Comparison of ENCODE assay signal across 12 cellular contexts in genomic region chr5:28542968-28543367, GRCh38.
DNase-seq lines count a peak whose midpoint lies in the region; FAIRE-seq and TF ChIP-seq lines count a peak whose summit lies in the region.
"Had no signal": no experiment of that assay in that cellular context is flagged by ENCODE, and none has a peak within 500 bp of the region (broad histone marks: within the 10 kb centered on the region; RNA-seq: fewer than 3 reads in every experiment).

No MANE protein-coding gene starts in this region.

- no peaks in the 10 kb centered on the region for H3K36me3 ChIP-seq in left ventricle myocardium inferior

- H3K27ac ChIP-seq in left ventricle myocardium inferior (replicated peaks) = no peak overlapping the region
- H3K27ac ChIP-seq: skin epidermis had no signal

- TF ChIP-seq POLR2A in GM12892 (IDR thresholded peaks at IDR 0.05; ENCODE audit: low read depth, low read length) = no peak

- H3K4me3 ChIP-seq in AG04449 (ENCODE audit: low read depth, low read length) (no peak overlapping the region), fibroblast of the aortic adventitia (ENCODE audit: low read depth, low read length) (no peak overlapping the region), left ventricle myocardium inferior (no peak overlapping the region)
- H3K4me3 ChIP-seq: skin epidermis had no signal

- DNase-seq in AG04449 (ENCODE audit: low read depth, low spot score) (peak; percentile 24), LHCN-M2 (ENCODE audit: low read depth) (peak; percentile 84), T1000 (lab: John Stamatoyannopoulos, UW) (peak; percentile 49), fibroblast of the aortic adventitia (ENCODE audit: low read depth) (peak; percentile 52), GM12892 (ENCODE audit: insufficient read length) (no peak), KG1 (lab: John Stamatoyannopoulos, UW) (no peak), NCI-H1048 (lab: John Stamatoyannopoulos, UW) (no peak), left ventricle myocardium inferior (no peak)
- DNase-seq: activated naive CD8-positive, alpha-beta T cell treated with anti-CD3 and anti-CD28 coated beads, Interleukin-2, amount 50 U/mL, for 24 hours; naive thymus-derived CD4-positive, alpha-beta T cell had no signal

- no peak for TF ChIP-seq CTCF in AG04449 (IDR thresholded peaks at IDR 0.05; ENCODE audit: insufficient read depth, low read length, missing control alignments)
- no peak for TF ChIP-seq CTCF in fibroblast of the aortic adventitia (IDR thresholded peaks at IDR 0.05; ENCODE audit: insufficient read depth, low read length)
- no peak for TF ChIP-seq CTCF in left ventricle myocardium inferior (IDR thresholded peaks at IDR 0.05; ENCODE audit: borderline replicate concordance)

- intact Hi-C loops in left ventricle myocardium inferior (cut with micrococcal nuclease) = no loop called here

- CTCF ChIA-PET in AG04449 (lab: Yijun Ruan, JAX) = no interaction called here

- POLR2A ChIA-PET in AG04449 (lab: Yijun Ruan, JAX) = no interaction called here

- H3K9me3 ChIP-seq in left ventricle myocardium inferior (replicated peaks) = peaks cover 9% of the 10 kb centered on the region

- no peak for FAIRE-seq in GM12892 (lab: Jason Lieb, UNC)
- FAIRE-seq: G401.6 had no signal

- H3K27me3 ChIP-seq in left ventricle myocardium inferior (ENCODE audit: low read depth) = no peaks in the 10 kb centered on the region

- H3K4me1 ChIP-seq in left ventricle myocardium inferior = no peaks in the 10 kb centered on the region

Comparison
In these comparisons a context has a peak if more than half of its experiments do, and no peak if none do; other contexts are left out.
1. DNase-seq: peak in AG04449 (single experiment), LHCN-M2 (single experiment), T1000 (single experiment) and fibroblast of the aortic adventitia (single experiment); none in GM12892 (single experiment), KG1 (single experiment), NCI-H1048 (single experiment) and left ventricle myocardium inferior (single experiment).